Comparison of ENCODE assay signal across 1 cellular context in genomic region chr22:20015971-20016733, GRCh38.
A peak's percentile ranks its signal among the peaks of the same experiment; 100 is the strongest.
TF ChIP-seq lines count a peak whose summit lies in the region.

No MANE protein-coding gene starts in this region.

TF ChIP-seq in HepG2, 621 proteins besides CTCF, POLR2A, EP300 and RAD21 (continued from another document and continues in another):
- TF ChIP-seq ZNF646 (CRISPR knock-in tag; IDR thresholded peaks at IDR 0.05) = no peak
- no peak for TF ChIP-seq ZNF572 (CRISPR knock-in tag; IDR thresholded peaks at IDR 0.05)
- TF ChIP-seq ZNF333 (CRISPR knock-in tag; IDR thresholded peaks at IDR 0.05; ENCODE audit: borderline replicate concordance) = peak; percentile 57; the same call in 1 of the 2 replicates
- no peak for TF ChIP-seq SKIL (CRISPR knock-in tag; IDR thresholded peaks at IDR 0.05; ENCODE audit: borderline replicate concordance)
- no peak for TF ChIP-seq KLF15 (CRISPR knock-in tag; IDR thresholded peaks at IDR 0.05; ENCODE audit: borderline replicate concordance)
- TF ChIP-seq ZNF230 (CRISPR knock-in tag; IDR thresholded peaks at IDR 0.05) = no peak
- TF ChIP-seq DMAP1 (CRISPR knock-in tag; IDR thresholded peaks at IDR 0.05) = no peak; the same call in 1 of the 2 replicates
- TF ChIP-seq ZFAT (CRISPR knock-in tag; conservative IDR thresholded peaks at IDR 0.05) = 0 out of 2 replicates have a peak, but pooled peaks have one; percentile 28
- no peak for TF ChIP-seq NBN (conservative IDR thresholded peaks at IDR 0.05)
- TF ChIP-seq KLF6 (CRISPR knock-in tag; IDR thresholded peaks at IDR 0.05) = 0 out of 2 replicates have a peak, but pooled peaks have one; percentile 5
- TF ChIP-seq ATF5 (CRISPR knock-in tag; IDR thresholded peaks at IDR 0.05; ENCODE audit: low read depth) = no peak
- TF ChIP-seq ARID5B (CRISPR knock-in tag; IDR thresholded peaks at IDR 0.05) = no peak
- no peak for TF ChIP-seq SMAD1 (CRISPR knock-in tag; IDR thresholded peaks at IDR 0.05; ENCODE audit: borderline replicate concordance, low read depth)
- TF ChIP-seq ZNF598 (CRISPR knock-in tag; IDR thresholded peaks at IDR 0.05; ENCODE audit: borderline replicate concordance) = no peak
- no peak for TF ChIP-seq FOXO4 (CRISPR knock-in tag; conservative IDR thresholded peaks at IDR 0.05)
- no peak; the same call in 1 of the 2 replicates for TF ChIP-seq ZNF839 (CRISPR knock-in tag; IDR thresholded peaks at IDR 0.05; ENCODE audit: borderline replicate concordance)
- no peak for TF ChIP-seq POLR2AphosphoS5 (IDR thresholded peaks at IDR 0.05; ENCODE audit: low read depth, low read length)
- TF ChIP-seq ZMAT5 (CRISPR knock-in tag; IDR thresholded peaks at IDR 0.05; ENCODE audit: borderline replicate concordance, low read depth) = no peak
- TF ChIP-seq XBP1 (CRISPR knock-in tag; IDR thresholded peaks at IDR 0.05) = no peak
- no peak for TF ChIP-seq TP53 (CRISPR knock-in tag; conservative IDR thresholded peaks at IDR 0.05)
- no peak for TF ChIP-seq NRL (CRISPR knock-in tag; IDR thresholded peaks at IDR 0.05; ENCODE audit: borderline replicate concordance)
- no peak for TF ChIP-seq NCOA2 (CRISPR knock-in tag; IDR thresholded peaks at IDR 0.05)
- no peak for TF ChIP-seq ZBTB34 (CRISPR knock-in tag; IDR thresholded peaks at IDR 0.05)
- no peak for TF ChIP-seq ZNF136 (CRISPR knock-in tag; IDR thresholded peaks at IDR 0.05; ENCODE audit: low read depth)
- TF ChIP-seq SMYD3 (CRISPR knock-in tag; IDR thresholded peaks at IDR 0.05) = no peak
- TF ChIP-seq FOXK1 (CRISPR knock-in tag; IDR thresholded peaks at IDR 0.05; ENCODE audit: borderline replicate concordance, low read depth) = no peak
- 0 out of 2 replicates have a peak, but pooled peaks have one; percentile 6 for TF ChIP-seq ARNTL (CRISPR knock-in tag; IDR thresholded peaks at IDR 0.05)
- no peak for TF ChIP-seq GMEB1 (CRISPR knock-in tag; IDR thresholded peaks at IDR 0.05; ENCODE audit: borderline replicate concordance)
- no peak for TF ChIP-seq ZNF576 (CRISPR knock-in tag; IDR thresholded peaks at IDR 0.05)
